ENCODE assay signal across 1 cellular context in the genomic region with DNA sequence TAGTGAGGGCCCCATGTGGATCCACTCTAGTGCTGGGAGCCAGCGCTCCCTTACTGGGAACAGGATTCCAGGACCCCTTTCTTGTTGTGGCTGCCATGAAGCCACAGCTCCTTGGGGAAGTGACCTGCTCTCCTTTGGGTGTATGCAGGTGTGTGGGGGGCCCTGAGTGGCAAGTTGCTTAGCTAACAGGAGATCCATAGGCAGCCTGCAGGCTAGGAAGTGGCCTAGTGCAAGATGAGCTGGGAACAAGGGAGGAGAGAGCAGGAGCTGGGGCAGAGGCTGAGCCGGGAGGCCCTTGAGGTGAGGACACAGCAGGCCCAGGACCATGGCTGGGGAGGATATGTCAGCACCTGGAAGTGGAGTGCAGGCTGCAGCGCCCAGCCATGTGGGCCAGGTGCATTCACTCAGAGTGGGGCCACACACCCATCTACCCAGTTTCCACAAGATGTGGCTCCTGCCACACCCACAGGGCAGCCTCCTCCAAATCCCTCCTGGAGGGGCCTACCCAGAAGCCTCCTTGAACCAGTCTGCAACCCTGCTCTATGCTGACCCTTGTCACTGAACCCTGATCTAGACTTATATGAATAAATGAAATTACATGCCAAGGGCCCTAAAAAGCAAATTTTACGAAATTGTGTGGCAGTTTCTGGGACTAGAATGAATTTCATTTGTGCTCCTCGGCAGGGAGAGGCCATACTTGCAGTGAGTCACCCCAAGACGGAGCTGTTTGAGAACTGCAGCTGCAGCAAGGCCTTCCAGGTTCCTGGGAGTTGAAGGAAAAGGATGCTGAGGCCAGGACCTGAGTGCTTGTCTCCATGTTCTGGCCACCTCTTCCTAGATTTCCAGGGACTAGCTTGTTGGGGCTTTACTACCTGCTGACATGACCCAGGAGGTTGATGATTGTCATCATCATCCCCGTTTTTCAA.
TF ChIP-seq lines count a peak whose summit lies in the region.

No MANE protein-coding gene starts in this region.

TF ChIP-seq in K562, 482 proteins besides CTCF, POLR2A, EP300 and RAD21 (continues in another document):
- 0 out of 2 replicates have a peak, but pooled peaks have one; percentile 41 for TF ChIP-seq IFI16 (CRISPR knock-in tag; IDR thresholded peaks at IDR 0.05)
- TF ChIP-seq ZFP30 (CRISPR knock-in tag; IDR thresholded peaks at IDR 0.05; ENCODE audit: borderline replicate concordance), result no peak
- peak in 1 of 3 experiments; percentile 54 for TF ChIP-seq YY1 (IDR thresholded peaks at IDR 0.05; ENCODE audit: borderline replicate concordance in 1 of 3, control insufficient read depth in 1 of 3, extremely low read depth in 1 of 3, insufficient read depth in 3 of 3, insufficient read length in 1 of 3, insufficient replicate concordance in 2 of 3, low read depth in 1 of 3, low read length in 2 of 3)
- TF ChIP-seq TARDBP (IDR thresholded peaks at IDR 0.05), result no peak
- peak in 1 of 2 experiments; percentile 2; a peak in 1 of 4 replicates for TF ChIP-seq SRF (CRISPR knock-in tag; IDR thresholded peaks at IDR 0.05)
- TF ChIP-seq, protein P1, sequence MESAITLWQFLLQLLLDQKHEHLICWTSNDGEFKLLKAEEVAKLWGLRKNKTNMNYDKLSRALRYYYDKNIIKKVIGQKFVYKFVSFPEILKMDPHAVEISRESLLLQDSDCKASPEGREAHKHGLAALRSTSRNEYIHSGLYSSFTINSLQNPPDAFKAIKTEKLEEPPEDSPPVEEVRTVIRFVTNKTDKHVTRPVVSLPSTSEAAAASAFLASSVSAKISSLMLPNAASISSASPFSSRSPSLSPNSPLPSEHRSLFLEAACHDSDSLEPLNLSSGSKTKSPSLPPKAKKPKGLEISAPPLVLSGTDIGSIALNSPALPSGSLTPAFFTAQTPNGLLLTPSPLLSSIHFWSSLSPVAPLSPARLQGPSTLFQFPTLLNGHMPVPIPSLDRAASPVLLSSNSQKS (CRISPR knock-in tag; IDR thresholded peaks at IDR 0.05), result 0 out of 2 replicates have a peak, but pooled peaks have one; percentile 75
- no peak for TF ChIP-seq RBM17 (IDR thresholded peaks at IDR 0.05; ENCODE audit: borderline replicate concordance, low read depth, low read length)
- 0 out of 2 replicates have a peak, but pooled peaks have one; percentile 5 for TF ChIP-seq SMC3 (conservative IDR thresholded peaks at IDR 0.05; ENCODE audit: insufficient read depth, low read depth, low read length)
- peak; percentile 46; the same call in 1 of the 2 replicates for TF ChIP-seq DMBX1 (CRISPR knock-in tag; IDR thresholded peaks at IDR 0.05; ENCODE audit: borderline replicate concordance)
- TF ChIP-seq, protein P2, sequence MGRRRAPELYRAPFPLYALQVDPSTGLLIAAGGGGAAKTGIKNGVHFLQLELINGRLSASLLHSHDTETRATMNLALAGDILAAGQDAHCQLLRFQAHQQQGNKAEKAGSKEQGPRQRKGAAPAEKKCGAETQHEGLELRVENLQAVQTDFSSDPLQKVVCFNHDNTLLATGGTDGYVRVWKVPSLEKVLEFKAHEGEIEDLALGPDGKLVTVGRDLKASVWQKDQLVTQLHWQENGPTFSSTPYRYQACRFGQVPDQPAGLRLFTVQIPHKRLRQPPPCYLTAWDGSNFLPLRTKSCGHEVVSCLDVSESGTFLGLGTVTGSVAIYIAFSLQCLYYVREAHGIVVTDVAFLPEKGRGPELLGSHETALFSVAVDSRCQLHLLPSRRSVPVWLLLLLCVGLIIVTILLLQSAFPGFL (CRISPR knock-in tag; IDR thresholded peaks at IDR 0.05), result no peak
- TF ChIP-seq TBL1XR1 (IDR thresholded peaks at IDR 0.05; ENCODE audit: low read length in 2 of 2), result peak; percentile 27 to 49; a peak in 2 of 4 replicates
- TF ChIP-seq PHTF2 (CRISPR knock-in tag; IDR thresholded peaks at IDR 0.05), result 0 out of 2 replicates have a peak, but pooled peaks have one; percentile 20
- TF ChIP-seq CHD2 (IDR thresholded peaks at IDR 0.05; ENCODE audit: low read depth, low read length), result peak; percentile 14; the same call in 1 of the 2 replicates
- TF ChIP-seq, protein P3, sequence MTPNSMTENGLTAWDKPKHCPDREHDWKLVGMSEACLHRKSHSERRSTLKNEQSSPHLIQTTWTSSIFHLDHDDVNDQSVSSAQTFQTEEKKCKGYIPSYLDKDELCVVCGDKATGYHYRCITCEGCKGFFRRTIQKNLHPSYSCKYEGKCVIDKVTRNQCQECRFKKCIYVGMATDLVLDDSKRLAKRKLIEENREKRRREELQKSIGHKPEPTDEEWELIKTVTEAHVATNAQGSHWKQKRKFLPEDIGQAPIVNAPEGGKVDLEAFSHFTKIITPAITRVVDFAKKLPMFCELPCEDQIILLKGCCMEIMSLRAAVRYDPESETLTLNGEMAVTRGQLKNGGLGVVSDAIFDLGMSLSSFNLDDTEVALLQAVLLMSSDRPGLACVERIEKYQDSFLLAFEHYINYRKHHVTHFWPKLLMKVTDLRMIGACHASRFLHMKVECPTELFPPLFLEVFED (CRISPR knock-in tag; conservative IDR thresholded peaks at IDR 0.05), result peak; percentile 93
- TF ChIP-seq, protein P4, sequence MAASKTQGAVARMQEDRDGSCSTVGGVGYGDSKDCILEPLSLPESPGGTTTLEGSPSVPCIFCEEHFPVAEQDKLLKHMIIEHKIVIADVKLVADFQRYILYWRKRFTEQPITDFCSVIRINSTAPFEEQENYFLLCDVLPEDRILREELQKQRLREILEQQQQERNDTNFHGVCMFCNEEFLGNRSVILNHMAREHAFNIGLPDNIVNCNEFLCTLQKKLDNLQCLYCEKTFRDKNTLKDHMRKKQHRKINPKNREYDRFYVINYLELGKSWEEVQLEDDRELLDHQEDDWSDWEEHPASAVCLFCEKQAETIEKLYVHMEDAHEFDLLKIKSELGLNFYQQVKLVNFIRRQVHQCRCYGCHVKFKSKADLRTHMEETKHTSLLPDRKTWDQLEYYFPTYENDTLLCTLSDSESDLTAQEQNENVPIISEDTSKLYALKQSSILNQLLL (CRISPR knock-in tag; IDR thresholded peaks at IDR 0.05; ENCODE audit: borderline replicate concordance), result peak; percentile 35; the same call in 1 of the 2 replicates
- TF ChIP-seq, protein P5, sequence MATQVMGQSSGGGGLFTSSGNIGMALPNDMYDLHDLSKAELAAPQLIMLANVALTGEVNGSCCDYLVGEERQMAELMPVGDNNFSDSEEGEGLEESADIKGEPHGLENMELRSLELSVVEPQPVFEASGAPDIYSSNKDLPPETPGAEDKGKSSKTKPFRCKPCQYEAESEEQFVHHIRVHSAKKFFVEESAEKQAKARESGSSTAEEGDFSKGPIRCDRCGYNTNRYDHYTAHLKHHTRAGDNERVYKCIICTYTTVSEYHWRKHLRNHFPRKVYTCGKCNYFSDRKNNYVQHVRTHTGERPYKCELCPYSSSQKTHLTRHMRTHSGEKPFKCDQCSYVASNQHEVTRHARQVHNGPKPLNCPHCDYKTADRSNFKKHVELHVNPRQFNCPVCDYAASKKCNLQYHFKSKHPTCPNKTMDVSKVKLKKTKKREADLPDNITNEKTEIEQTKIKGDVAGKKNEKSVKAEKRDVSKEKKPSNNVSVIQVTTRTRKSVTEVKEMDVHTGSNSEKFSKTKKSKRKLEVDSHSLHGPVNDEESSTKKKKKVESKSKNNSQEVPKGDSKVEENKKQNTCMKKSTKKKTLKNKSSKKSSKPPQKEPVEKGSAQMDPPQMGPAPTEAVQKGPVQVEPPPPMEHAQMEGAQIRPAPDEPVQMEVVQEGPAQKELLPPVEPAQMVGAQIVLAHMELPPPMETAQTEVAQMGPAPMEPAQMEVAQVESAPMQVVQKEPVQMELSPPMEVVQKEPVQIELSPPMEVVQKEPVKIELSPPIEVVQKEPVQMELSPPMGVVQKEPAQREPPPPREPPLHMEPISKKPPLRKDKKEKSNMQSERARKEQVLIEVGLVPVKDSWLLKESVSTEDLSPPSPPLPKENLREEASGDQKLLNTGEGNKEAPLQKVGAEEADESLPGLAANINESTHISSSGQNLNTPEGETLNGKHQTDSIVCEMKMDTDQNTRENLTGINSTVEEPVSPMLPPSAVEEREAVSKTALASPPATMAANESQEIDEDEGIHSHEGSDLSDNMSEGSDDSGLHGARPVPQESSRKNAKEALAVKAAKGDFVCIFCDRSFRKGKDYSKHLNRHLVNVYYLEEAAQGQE (CRISPR knock-in tag; IDR thresholded peaks at IDR 0.05; ENCODE audit: low read depth), result 0 out of 2 replicates have a peak, but pooled peaks have one; percentile 48
- peak; percentile 97; the same call in 1 of the 2 replicates for TF ChIP-seq HDAC6 (IDR thresholded peaks at IDR 0.05; ENCODE audit: low read depth, low read length)
- TF ChIP-seq, protein P6, sequence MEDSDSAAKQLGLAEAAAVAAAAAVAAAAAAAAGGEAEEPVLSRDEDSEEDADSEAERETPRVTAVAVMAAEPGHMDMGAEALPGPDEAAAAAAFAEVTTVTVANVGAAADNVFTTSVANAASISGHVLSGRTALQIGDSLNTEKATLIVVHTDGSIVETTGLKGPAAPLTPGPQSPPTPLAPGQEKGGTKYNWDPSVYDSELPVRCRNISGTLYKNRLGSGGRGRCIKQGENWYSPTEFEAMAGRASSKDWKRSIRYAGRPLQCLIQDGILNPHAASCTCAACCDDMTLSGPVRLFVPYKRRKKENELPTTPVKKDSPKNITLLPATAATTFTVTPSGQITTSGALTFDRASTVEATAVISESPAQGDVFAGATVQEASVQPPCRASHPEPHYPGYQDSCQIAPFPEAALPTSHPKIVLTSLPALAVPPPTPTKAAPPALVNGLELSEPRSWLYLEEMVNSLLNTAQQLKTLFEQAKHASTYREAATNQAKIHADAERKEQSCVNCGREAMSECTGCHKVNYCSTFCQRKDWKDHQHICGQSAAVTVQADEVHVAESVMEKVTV (CRISPR knock-in tag; IDR thresholded peaks at IDR 0.05), result peak; percentile 16; the same call in 1 of the 2 replicates
- TF ChIP-seq, protein P7, sequence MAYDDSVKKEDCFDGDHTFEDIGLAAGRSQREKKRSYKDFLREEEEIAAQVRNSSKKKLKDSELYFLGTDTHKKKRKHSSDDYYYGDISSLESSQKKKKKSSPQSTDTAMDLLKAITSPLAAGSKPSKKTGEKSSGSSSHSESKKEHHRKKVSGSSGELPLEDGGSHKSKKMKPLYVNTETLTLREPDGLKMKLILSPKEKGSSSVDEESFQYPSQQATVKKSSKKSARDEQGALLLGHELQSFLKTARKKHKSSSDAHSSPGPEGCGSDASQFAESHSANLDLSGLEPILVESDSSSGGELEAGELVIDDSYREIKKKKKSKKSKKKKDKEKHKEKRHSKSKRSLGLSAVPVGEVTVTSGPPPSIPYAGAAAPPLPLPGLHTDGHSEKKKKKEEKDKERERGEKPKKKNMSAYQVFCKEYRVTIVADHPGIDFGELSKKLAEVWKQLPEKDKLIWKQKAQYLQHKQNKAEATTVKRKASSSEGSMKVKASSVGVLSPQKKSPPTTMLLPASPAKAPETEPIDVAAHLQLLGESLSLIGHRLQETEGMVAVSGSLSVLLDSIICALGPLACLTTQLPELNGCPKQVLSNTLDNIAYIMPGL (CRISPR knock-in tag; IDR thresholded peaks at IDR 0.05), result 0 out of 2 replicates have a peak, but pooled peaks have one; percentile 8
- 0 out of 2 replicates have a peak, but pooled peaks have one; percentile 67 for TF ChIP-seq ZNF696 (CRISPR knock-in tag; conservative IDR thresholded peaks at IDR 0.05)
- peak; percentile 78; the same call in 1 of the 2 replicates for TF ChIP-seq ZNF165 (CRISPR knock-in tag; IDR thresholded peaks at IDR 0.05; ENCODE audit: borderline replicate concordance)
- no peak for TF ChIP-seq MIER1 (IDR thresholded peaks at IDR 0.05; ENCODE audit: low read depth)
- TF ChIP-seq, protein P8, sequence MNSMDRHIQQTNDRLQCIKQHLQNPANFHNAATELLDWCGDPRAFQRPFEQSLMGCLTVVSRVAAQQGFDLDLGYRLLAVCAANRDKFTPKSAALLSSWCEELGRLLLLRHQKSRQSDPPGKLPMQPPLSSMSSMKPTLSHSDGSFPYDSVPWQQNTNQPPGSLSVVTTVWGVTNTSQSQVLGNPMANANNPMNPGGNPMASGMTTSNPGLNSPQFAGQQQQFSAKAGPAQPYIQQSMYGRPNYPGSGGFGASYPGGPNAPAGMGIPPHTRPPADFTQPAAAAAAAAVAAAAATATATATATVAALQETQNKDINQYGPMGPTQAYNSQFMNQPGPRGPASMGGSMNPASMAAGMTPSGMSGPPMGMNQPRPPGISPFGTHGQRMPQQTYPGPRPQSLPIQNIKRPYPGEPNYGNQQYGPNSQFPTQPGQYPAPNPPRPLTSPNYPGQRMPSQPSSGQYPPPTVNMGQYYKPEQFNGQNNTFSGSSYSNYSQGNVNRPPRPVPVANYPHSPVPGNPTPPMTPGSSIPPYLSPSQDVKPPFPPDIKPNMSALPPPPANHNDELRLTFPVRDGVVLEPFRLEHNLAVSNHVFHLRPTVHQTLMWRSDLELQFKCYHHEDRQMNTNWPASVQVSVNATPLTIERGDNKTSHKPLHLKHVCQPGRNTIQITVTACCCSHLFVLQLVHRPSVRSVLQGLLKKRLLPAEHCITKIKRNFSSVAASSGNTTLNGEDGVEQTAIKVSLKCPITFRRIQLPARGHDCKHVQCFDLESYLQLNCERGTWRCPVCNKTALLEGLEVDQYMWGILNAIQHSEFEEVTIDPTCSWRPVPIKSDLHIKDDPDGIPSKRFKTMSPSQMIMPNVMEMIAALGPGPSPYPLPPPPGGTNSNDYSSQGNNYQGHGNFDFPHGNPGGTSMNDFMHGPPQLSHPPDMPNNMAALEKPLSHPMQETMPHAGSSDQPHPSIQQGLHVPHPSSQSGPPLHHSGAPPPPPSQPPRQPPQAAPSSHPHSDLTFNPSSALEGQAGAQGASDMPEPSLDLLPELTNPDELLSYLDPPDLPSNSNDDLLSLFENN (IDR thresholded peaks at IDR 0.05; ENCODE audit: low read depth in 2 of 2, low read length in 2 of 2), result peak in 1 of 2 experiments; percentile 9; a peak in 1 of 4 replicates
- TF ChIP-seq, protein P9, sequence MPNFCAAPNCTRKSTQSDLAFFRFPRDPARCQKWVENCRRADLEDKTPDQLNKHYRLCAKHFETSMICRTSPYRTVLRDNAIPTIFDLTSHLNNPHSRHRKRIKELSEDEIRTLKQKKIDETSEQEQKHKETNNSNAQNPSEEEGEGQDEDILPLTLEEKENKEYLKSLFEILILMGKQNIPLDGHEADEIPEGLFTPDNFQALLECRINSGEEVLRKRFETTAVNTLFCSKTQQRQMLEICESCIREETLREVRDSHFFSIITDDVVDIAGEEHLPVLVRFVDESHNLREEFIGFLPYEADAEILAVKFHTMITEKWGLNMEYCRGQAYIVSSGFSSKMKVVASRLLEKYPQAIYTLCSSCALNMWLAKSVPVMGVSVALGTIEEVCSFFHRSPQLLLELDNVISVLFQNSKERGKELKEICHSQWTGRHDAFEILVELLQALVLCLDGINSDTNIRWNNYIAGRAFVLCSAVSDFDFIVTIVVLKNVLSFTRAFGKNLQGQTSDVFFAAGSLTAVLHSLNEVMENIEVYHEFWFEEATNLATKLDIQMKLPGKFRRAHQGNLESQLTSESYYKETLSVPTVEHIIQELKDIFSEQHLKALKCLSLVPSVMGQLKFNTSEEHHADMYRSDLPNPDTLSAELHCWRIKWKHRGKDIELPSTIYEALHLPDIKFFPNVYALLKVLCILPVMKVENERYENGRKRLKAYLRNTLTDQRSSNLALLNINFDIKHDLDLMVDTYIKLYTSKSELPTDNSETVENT (CRISPR knock-in tag; IDR thresholded peaks at IDR 0.05), result peak; percentile 86; the same call in 1 of the 2 replicates
- TF ChIP-seq ZKSCAN8 (CRISPR knock-in tag; IDR thresholded peaks at IDR 0.05), result no peak
- TF ChIP-seq NR4A1 (CRISPR knock-in tag; IDR thresholded peaks at IDR 0.05), result peak; percentile 12; the same call in 1 of the 2 replicates
- TF ChIP-seq NR4A1 (tag; IDR thresholded peaks at IDR 0.05), result no peak
- peak; percentile 96 for TF ChIP-seq POLR2AphosphoS2 (IDR thresholded peaks at IDR 0.05; ENCODE audit: low read length)
- 0 out of 2 replicates have a peak, but pooled peaks have one; percentile 46 for TF ChIP-seq ZNF253 (CRISPR knock-in tag; conservative IDR thresholded peaks at IDR 0.05)
- no peak for TF ChIP-seq ZNF224 (CRISPR knock-in tag; IDR thresholded peaks at IDR 0.05)
- peak; percentile 68; the same call in 1 of the 2 replicates for TF ChIP-seq ZNF347 (CRISPR knock-in tag; IDR thresholded peaks at IDR 0.05; ENCODE audit: low read depth)
- TF ChIP-seq SETDB1 (IDR thresholded peaks at IDR 0.05; ENCODE audit: low read length), result peak; percentile 54
- TF ChIP-seq NR2F6 (CRISPR knock-in tag; IDR thresholded peaks at IDR 0.05), result peak; percentile 88
- TF ChIP-seq SMAD1 (IDR thresholded peaks at IDR 0.05; ENCODE audit: low read depth, low read length, partially characterized antibody), result peak; percentile 59
